1 cellular context compared by ENCODE assay signal in the genomic region with DNA sequence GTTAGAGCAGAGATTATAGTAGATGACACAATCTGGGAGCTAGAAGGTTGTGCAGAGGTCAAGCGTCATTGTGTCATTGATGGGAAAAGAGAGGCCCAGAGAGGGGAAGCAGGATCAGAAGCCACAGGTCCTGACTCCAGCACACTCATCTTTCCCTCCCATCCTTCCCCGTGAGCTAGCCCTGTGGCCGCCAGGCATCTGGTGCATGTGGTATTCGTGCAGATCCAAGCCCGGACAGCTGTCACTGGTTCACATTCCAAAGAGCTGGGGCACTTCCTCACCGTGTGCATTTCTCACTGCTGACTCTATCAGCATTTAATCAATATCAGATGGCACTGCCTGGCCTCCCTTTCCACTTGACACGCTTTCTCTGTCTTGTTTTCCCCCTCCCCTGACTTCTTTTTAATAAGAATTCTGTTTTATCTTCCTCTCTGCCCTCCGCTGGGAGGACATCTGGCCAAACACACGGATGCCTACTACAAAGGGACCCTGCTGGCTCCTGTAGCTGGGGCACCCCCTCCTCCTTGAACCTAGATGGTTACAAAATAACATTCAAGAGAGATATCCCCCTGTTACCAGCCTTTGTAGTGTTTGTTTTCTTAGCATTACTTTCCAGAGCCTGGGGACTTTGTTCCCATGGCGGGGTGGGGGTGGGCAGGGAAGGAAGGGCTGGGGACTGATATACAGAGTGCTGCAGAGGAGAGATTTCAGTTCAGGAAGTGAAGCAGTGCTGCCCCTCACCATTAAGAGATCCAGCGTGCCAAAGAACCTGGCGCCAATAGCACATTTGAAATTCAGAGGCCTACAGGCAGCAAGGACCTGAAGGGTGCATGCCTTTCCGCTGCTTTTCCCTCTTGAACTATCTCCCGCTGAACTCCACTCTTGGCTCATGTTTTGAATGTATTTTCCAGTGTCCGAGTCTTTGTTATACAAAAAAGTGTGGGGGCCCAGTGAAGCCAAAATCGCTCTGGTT.
TF ChIP-seq lines count a peak whose summit lies in the region.

No MANE protein-coding gene starts in this region.

TF ChIP-seq in HepG2, 621 proteins besides CTCF, POLR2A, EP300 and RAD21 (continued from another document and continues in another):
- TF ChIP-seq, protein P1, sequence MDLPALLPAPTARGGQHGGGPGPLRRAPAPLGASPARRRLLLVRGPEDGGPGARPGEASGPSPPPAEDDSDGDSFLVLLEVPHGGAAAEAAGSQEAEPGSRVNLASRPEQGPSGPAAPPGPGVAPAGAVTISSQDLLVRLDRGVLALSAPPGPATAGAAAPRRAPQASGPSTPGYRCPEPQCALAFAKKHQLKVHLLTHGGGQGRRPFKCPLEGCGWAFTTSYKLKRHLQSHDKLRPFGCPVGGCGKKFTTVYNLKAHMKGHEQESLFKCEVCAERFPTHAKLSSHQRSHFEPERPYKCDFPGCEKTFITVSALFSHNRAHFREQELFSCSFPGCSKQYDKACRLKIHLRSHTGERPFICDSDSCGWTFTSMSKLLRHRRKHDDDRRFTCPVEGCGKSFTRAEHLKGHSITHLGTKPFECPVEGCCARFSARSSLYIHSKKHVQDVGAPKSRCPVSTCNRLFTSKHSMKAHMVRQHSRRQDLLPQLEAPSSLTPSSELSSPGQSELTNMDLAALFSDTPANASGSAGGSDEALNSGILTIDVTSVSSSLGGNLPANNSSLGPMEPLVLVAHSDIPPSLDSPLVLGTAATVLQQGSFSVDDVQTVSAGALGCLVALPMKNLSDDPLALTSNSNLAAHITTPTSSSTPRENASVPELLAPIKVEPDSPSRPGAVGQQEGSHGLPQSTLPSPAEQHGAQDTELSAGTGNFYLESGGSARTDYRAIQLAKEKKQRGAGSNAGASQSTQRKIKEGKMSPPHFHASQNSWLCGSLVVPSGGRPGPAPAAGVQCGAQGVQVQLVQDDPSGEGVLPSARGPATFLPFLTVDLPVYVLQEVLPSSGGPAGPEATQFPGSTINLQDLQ (CRISPR knock-in tag; IDR thresholded peaks at IDR 0.05), result no peak
- no peak for TF ChIP-seq ZNF367 (CRISPR knock-in tag; IDR thresholded peaks at IDR 0.05; ENCODE audit: borderline replicate concordance)
- peak; percentile 30; the same call in 1 of the 2 replicates for TF ChIP-seq ZNF430 (CRISPR knock-in tag; IDR thresholded peaks at IDR 0.05)
- TF ChIP-seq, protein P2, sequence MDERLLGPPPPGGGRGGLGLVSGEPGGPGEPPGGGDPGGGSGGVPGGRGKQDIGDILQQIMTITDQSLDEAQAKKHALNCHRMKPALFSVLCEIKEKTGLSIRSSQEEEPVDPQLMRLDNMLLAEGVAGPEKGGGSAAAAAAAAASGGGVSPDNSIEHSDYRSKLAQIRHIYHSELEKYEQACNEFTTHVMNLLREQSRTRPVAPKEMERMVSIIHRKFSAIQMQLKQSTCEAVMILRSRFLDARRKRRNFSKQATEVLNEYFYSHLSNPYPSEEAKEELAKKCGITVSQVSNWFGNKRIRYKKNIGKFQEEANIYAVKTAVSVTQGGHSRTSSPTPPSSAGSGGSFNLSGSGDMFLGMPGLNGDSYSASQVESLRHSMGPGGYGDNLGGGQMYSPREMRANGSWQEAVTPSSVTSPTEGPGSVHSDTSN (CRISPR knock-in tag; IDR thresholded peaks at IDR 0.05), result no peak
- 0 out of 2 replicates have a peak, but pooled peaks have one; percentile 10 for TF ChIP-seq ZNF766 (CRISPR knock-in tag; IDR thresholded peaks at IDR 0.05; ENCODE audit: borderline replicate concordance)
- TF ChIP-seq ZNF619 (CRISPR knock-in tag; IDR thresholded peaks at IDR 0.05), result no peak
- TF ChIP-seq ZNF552 (CRISPR knock-in tag; IDR thresholded peaks at IDR 0.05; ENCODE audit: borderline replicate concordance), result no peak
- no peak for TF ChIP-seq ZNF75D (CRISPR knock-in tag; IDR thresholded peaks at IDR 0.05; ENCODE audit: borderline replicate concordance)
- no peak for TF ChIP-seq ZNF660 (CRISPR knock-in tag; IDR thresholded peaks at IDR 0.05; ENCODE audit: borderline replicate concordance, low read depth)
- peak; percentile 40 for TF ChIP-seq RXRA (CRISPR knock-in tag; IDR thresholded peaks at IDR 0.05)
- 0 out of 2 replicates have a peak, but pooled peaks have one; percentile 39 for TF ChIP-seq HOXA5 (CRISPR knock-in tag; IDR thresholded peaks at IDR 0.05)
- TF ChIP-seq NR2F6 (IDR thresholded peaks at IDR 0.05), result peak; percentile 58
- TF ChIP-seq NR2F6 (CRISPR knock-in tag; IDR thresholded peaks at IDR 0.05), result peak; percentile 53; the same call in 1 of the 2 replicates
- TF ChIP-seq KAT8 (CRISPR knock-in tag; IDR thresholded peaks at IDR 0.05), result no peak
- peak; percentile 28 for TF ChIP-seq GABPB1 (CRISPR knock-in tag; IDR thresholded peaks at IDR 0.05)
- no peak for TF ChIP-seq TBL1XR1 (IDR thresholded peaks at IDR 0.05; ENCODE audit: borderline replicate concordance, low read length, partially characterized antibody)
- TF ChIP-seq, protein P3, sequence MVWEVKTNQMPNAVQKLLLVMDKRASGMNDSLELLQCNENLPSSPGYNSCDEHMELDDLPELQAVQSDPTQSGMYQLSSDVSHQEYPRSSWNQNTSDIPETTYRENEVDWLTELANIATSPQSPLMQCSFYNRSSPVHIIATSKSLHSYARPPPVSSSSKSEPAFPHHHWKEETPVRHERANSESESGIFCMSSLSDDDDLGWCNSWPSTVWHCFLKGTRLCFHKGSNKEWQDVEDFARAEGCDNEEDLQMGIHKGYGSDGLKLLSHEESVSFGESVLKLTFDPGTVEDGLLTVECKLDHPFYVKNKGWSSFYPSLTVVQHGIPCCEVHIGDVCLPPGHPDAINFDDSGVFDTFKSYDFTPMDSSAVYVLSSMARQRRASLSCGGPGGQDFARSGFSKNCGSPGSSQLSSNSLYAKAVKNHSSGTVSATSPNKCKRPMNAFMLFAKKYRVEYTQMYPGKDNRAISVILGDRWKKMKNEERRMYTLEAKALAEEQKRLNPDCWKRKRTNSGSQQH (CRISPR knock-in tag; IDR thresholded peaks at IDR 0.05; ENCODE audit: low read depth), result no peak
- TF ChIP-seq, protein P4, sequence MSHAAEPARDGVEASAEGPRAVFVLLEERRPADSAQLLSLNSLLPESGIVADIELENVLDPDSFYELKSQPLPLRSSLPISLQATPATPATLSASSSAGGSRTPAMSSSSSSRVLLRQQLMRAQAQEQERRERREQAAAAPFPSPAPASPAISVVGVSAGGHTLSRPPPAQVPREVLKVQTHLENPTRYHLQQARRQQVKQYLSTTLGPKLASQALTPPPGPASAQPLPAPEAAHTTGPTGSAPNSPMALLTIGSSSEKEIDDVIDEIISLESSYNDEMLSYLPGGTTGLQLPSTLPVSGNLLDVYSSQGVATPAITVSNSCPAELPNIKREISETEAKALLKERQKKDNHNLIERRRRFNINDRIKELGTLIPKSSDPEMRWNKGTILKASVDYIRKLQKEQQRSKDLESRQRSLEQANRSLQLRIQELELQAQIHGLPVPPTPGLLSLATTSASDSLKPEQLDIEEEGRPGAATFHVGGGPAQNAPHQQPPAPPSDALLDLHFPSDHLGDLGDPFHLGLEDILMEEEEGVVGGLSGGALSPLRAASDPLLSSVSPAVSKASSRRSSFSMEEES (CRISPR knock-in tag; IDR thresholded peaks at IDR 0.05), result 0 out of 2 replicates have a peak, but pooled peaks have one; percentile 17
- TF ChIP-seq HHEX (CRISPR knock-in tag; IDR thresholded peaks at IDR 0.05), result 0 out of 2 replicates have a peak, but pooled peaks have one; percentile 19
- no peak for TF ChIP-seq BRD4 (CRISPR knock-in tag; IDR thresholded peaks at IDR 0.05)
- peak; percentile 90 for TF ChIP-seq TEAD3 (CRISPR knock-in tag; optimal IDR thresholded peaks at IDR 0.05; ENCODE audit: borderline replicate concordance)
- peak; percentile 37 for TF ChIP-seq SKI (IDR thresholded peaks at IDR 0.05; ENCODE audit: partially characterized antibody)
- TF ChIP-seq, protein P5, sequence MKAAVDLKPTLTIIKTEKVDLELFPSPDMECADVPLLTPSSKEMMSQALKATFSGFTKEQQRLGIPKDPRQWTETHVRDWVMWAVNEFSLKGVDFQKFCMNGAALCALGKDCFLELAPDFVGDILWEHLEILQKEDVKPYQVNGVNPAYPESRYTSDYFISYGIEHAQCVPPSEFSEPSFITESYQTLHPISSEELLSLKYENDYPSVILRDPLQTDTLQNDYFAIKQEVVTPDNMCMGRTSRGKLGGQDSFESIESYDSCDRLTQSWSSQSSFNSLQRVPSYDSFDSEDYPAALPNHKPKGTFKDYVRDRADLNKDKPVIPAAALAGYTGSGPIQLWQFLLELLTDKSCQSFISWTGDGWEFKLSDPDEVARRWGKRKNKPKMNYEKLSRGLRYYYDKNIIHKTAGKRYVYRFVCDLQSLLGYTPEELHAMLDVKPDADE (CRISPR knock-in tag; IDR thresholded peaks at IDR 0.05), result no peak
- TF ChIP-seq HDAC6 (IDR thresholded peaks at IDR 0.05; ENCODE audit: low read depth, low read length), result no peak
- TF ChIP-seq, protein P6, sequence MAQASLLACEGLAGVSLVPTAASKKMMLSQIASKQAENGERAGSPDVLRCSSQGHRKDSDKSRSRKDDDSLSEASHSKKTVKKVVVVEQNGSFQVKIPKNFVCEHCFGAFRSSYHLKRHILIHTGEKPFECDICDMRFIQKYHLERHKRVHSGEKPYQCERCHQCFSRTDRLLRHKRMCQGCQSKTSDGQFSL (CRISPR knock-in tag; IDR thresholded peaks at IDR 0.05), result peak; percentile 8; the same call in 1 of the 2 replicates
- TF ChIP-seq HNF4A (CRISPR knock-in tag; IDR thresholded peaks at IDR 0.05), result peak; percentile 73
- no peak; the same call in 1 of the 2 replicates for TF ChIP-seq FOXO1 (CRISPR knock-in tag; IDR thresholded peaks at IDR 0.05)
- TF ChIP-seq, protein P7, sequence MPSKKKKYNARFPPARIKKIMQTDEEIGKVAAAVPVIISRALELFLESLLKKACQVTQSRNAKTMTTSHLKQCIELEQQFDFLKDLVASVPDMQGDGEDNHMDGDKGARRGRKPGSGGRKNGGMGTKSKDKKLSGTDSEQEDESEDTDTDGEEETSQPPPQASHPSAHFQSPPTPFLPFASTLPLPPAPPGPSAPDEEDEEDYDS (CRISPR knock-in tag; IDR thresholded peaks at IDR 0.05), result no peak
- TF ChIP-seq THAP11 (CRISPR knock-in tag; IDR thresholded peaks at IDR 0.05), result no peak
- TF ChIP-seq SAP130 (CRISPR knock-in tag; IDR thresholded peaks at IDR 0.05; ENCODE audit: low read depth), result peak; percentile 75
- TF ChIP-seq, protein P8, sequence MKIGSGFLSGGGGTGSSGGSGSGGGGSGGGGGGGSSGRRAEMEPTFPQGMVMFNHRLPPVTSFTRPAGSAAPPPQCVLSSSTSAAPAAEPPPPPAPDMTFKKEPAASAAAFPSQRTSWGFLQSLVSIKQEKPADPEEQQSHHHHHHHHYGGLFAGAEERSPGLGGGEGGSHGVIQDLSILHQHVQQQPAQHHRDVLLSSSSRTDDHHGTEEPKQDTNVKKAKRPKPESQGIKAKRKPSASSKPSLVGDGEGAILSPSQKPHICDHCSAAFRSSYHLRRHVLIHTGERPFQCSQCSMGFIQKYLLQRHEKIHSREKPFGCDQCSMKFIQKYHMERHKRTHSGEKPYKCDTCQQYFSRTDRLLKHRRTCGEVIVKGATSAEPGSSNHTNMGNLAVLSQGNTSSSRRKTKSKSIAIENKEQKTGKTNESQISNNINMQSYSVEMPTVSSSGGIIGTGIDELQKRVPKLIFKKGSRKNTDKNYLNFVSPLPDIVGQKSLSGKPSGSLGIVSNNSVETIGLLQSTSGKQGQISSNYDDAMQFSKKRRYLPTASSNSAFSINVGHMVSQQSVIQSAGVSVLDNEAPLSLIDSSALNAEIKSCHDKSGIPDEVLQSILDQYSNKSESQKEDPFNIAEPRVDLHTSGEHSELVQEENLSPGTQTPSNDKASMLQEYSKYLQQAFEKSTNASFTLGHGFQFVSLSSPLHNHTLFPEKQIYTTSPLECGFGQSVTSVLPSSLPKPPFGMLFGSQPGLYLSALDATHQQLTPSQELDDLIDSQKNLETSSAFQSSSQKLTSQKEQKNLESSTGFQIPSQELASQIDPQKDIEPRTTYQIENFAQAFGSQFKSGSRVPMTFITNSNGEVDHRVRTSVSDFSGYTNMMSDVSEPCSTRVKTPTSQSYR (CRISPR knock-in tag; IDR thresholded peaks at IDR 0.05; ENCODE audit: borderline replicate concordance), result peak; percentile 79; the same call in 1 of the 2 replicates
- peak; percentile 28; the same call in 1 of the 2 replicates for TF ChIP-seq FOXJ3 (CRISPR knock-in tag; IDR thresholded peaks at IDR 0.05; ENCODE audit: borderline replicate concordance)
- TF ChIP-seq ZBTB21 (CRISPR knock-in tag; IDR thresholded peaks at IDR 0.05), result no peak
- 0 out of 2 replicates have a peak, but pooled peaks have one; percentile 52 for TF ChIP-seq ZNF138 (CRISPR knock-in tag; IDR thresholded peaks at IDR 0.05; ENCODE audit: low read depth)
- TF ChIP-seq RAD51 (IDR thresholded peaks at IDR 0.05; ENCODE audit: borderline replicate concordance), result no peak
- peak; percentile 55; the same call in 1 of the 2 replicates for TF ChIP-seq ELF3 (CRISPR knock-in tag; IDR thresholded peaks at IDR 0.05)
- no peak for TF ChIP-seq ZNF282 (IDR thresholded peaks at IDR 0.05; ENCODE audit: partially characterized antibody)
- peak; percentile 54 for TF ChIP-seq ETV5 (CRISPR knock-in tag; IDR thresholded peaks at IDR 0.05; ENCODE audit: borderline replicate concordance)
- no peak for TF ChIP-seq ZNF792 (CRISPR knock-in tag; IDR thresholded peaks at IDR 0.05)
- TF ChIP-seq, protein P9, sequence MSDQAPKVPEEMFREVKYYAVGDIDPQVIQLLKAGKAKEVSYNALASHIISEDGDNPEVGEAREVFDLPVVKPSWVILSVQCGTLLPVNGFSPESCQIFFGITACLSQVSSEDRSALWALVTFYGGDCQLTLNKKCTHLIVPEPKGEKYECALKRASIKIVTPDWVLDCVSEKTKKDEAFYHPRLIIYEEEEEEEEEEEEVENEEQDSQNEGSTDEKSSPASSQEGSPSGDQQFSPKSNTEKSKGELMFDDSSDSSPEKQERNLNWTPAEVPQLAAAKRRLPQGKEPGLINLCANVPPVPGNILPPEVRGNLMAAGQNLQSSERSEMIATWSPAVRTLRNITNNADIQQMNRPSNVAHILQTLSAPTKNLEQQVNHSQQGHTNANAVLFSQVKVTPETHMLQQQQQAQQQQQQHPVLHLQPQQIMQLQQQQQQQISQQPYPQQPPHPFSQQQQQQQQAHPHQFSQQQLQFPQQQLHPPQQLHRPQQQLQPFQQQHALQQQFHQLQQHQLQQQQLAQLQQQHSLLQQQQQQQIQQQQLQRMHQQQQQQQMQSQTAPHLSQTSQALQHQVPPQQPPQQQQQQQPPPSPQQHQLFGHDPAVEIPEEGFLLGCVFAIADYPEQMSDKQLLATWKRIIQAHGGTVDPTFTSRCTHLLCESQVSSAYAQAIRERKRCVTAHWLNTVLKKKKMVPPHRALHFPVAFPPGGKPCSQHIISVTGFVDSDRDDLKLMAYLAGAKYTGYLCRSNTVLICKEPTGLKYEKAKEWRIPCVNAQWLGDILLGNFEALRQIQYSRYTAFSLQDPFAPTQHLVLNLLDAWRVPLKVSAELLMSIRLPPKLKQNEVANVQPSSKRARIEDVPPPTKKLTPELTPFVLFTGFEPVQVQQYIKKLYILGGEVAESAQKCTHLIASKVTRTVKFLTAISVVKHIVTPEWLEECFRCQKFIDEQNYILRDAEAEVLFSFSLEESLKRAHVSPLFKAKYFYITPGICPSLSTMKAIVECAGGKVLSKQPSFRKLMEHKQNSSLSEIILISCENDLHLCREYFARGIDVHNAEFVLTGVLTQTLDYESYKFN (CRISPR knock-in tag; conservative IDR thresholded peaks at IDR 0.05), result peak; percentile 96
- TF ChIP-seq FOXA1 (IDR thresholded peaks at IDR 0.05), result no peak
- peak; percentile 23; the same call in 1 of the 2 replicates for TF ChIP-seq FOXA1 (CRISPR knock-in tag; IDR thresholded peaks at IDR 0.05)
- TF ChIP-seq ZNF24 (IDR thresholded peaks at IDR 0.05), result no peak
- TF ChIP-seq ZSCAN31 (CRISPR knock-in tag; IDR thresholded peaks at IDR 0.05; ENCODE audit: low read depth), result peak; percentile 67; the same call in 1 of the 2 replicates
- 0 out of 2 replicates have a peak, but pooled peaks have one; percentile 16 for TF ChIP-seq ZNF501 (CRISPR knock-in tag; IDR thresholded peaks at IDR 0.05)
- 0 out of 2 replicates have a peak, but pooled peaks have one; percentile 9 for TF ChIP-seq FOXA3 (CRISPR knock-in tag; IDR thresholded peaks at IDR 0.05)
